Comparison of ENCODE assay signal across 12 cellular contexts in the genomic region with DNA sequence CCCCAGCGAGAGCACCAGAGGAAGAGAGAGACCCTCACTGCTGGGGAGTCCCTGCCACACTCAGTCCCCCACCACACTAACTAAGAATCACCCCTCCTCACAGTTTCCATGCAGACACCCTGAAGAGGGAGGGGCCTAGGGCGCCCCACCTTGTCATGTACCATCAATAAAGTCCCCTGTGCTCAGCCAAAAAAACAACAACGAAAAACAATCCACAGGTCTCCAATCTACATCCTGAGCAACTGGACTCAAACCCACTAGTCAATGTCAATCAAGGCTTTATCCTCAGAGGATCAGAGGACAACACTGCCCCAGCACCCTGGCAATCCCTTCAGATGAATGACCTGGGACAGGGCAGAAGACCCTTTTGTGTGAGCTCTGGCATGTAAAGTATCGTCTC.
DNase-seq lines count a peak whose midpoint lies in the region; ATAC-seq and TF ChIP-seq lines count a peak whose summit lies in the region.
"Had no signal": no experiment of that assay in that cellular context is flagged by ENCODE, and none has a peak within 500 bp of the region (broad histone marks: within the 10 kb centered on the region; RNA-seq: fewer than 3 reads in every experiment).

No MANE protein-coding gene starts in this region.

- ATAC-seq in IMR-90 (ENCODE audit: low read depth) (no peak), HG03457 (IDR thresholded peaks at IDR 0.05; ENCODE audit: unreplicated experiment) (no peak)
- ATAC-seq: CD8-positive, alpha-beta T cell; GM23338 had no signal

- no CpG with 5 or more reads among the region's 4 CpGs for WGBS in IMR-90 (ENCODE audit: extremely low coverage in 2 of 2, insufficient read length in 1 of 2), 2 experiments
- no CpG with 5 or more reads among the region's 4 CpGs for WGBS in trophoblast cell (ENCODE audit: extremely low coverage, insufficient coverage, insufficient read length)

- H3K4ac ChIP-seq in IMR-90 (ENCODE audit: low read depth, low read length) (no peak overlapping the region), trophoblast cell (ENCODE audit: low read depth, low read length) (no peak overlapping the region)

- no TSS peak for BruUV-seq in IMR-90 (replicated peaks; lab: Mats Ljungman, UMichigan)

- intact Hi-C loops in IMR-90 (cut with micrococcal nuclease), result no loop called here

- H3F3A ChIP-seq in neural progenitor cell (ENCODE audit: low read depth), result peaks cover 2% of the 10 kb centered on the region

- peaks cover 25% of the 10 kb centered on the region for H3K4me1 Mint-ChIP-seq in neural progenitor cell
- H3K4me1 Mint-ChIP-seq: CD4-positive, CD25-positive, alpha-beta regulatory T cell; GM23338 had no signal

- H3K9ac ChIP-seq in IMR-90 (ENCODE audit: low read depth, low read length), result no peak overlapping the region
- H3K9ac ChIP-seq in neural progenitor cell, result no peak overlapping the region
- no peak overlapping the region for H3K9ac ChIP-seq in trophoblast cell (ENCODE audit: low read length)

- no peaks in the 10 kb centered on the region for H3K36me3 Mint-ChIP-seq in neural progenitor cell
- H3K36me3 Mint-ChIP-seq: CD4-positive, CD25-positive, alpha-beta regulatory T cell; CD8-positive, alpha-beta T cell had no signal

- H3K9me1 ChIP-seq in IMR-90 (ENCODE audit: insufficient read depth, low read length), result peaks cover 7% of the 10 kb centered on the region

- H3K4me2 ChIP-seq in IMR-90 (ENCODE audit: low read depth, low read length) (no peak overlapping the region), neural progenitor cell (peak overlapping the region; percentile 45), trophoblast cell (ENCODE audit: low read length) (no peak overlapping the region)
- H3K4me2 ChIP-seq: GM23338 had no signal

- TF ChIP-seq POLR2A in IMR-90 (IDR thresholded peaks at IDR 0.05; ENCODE audit: low read depth, low read length), result no peak

- no peaks in the 10 kb centered on the region for H3K27me3 ChIP-seq in IMR-90 (ENCODE audit: control insufficient read depth, insufficient read depth, low read length)
- peaks cover 3% of the 10 kb centered on the region for H3K27me3 ChIP-seq in neural progenitor cell
- H3K27me3 ChIP-seq in trophoblast cell (ENCODE audit: insufficient read depth, low read length), result no peaks in the 10 kb centered on the region

- H2BK20ac ChIP-seq in IMR-90 (ENCODE audit: low read depth, low read length), result 0 out of 2 replicates have a peak overlapping the region, but pooled peaks have one; percentile 9

- H3K9me3 ChIP-seq in IMR-90 (ENCODE audit: control insufficient read depth, insufficient read depth, low read length), result no peaks in the 10 kb centered on the region
- H3K9me3 ChIP-seq in neural progenitor cell (ENCODE audit: low read depth), result no peaks in the 10 kb centered on the region
- no peaks in the 10 kb centered on the region for H3K9me3 ChIP-seq in trophoblast cell (ENCODE audit: insufficient read depth, low read depth, low read length)
- H3K9me3 ChIP-seq: Caco-2, HAP-1 had no signal

- no peak overlapping the region for H3K4me3 Mint-ChIP-seq in neural progenitor cell
- H3K4me3 Mint-ChIP-seq: CD4-positive, CD25-positive, alpha-beta regulatory T cell; CD8-positive, alpha-beta T cell; GM23338 had no signal

- H2BK5ac ChIP-seq in IMR-90 (ENCODE audit: low read depth, low read length, poor library complexity, severe bottlenecking) (no peak overlapping the region), trophoblast cell (ENCODE audit: low read depth, low read length, poor library complexity) (no peak overlapping the region)

- H4K20me1 ChIP-seq in IMR-90 (ENCODE audit: insufficient read depth, low read length), result no peaks in the 10 kb centered on the region
- H4K20me1 ChIP-seq in neural progenitor cell (ENCODE audit: low read depth), result no peaks in the 10 kb centered on the region

- H2BK120ac ChIP-seq in IMR-90 (ENCODE audit: low read depth, low read length) (no peak overlapping the region), trophoblast cell (ENCODE audit: insufficient read depth, low read length, poor library complexity) (no peak overlapping the region)

- no peak for DNase-seq in IMR-90
- DNase-seq in neural progenitor cell (ENCODE audit: low spot score), result peak; percentile 7
- no peak for DNase-seq in trophoblast cell
- DNase-seq in GM19238 (ENCODE audit: insufficient read length, low spot score), result no peak
- no peak for DNase-seq in central memory CD4-positive, alpha-beta T cell
- DNase-seq: CD4-positive, CD25-positive, alpha-beta regulatory T cell; CD8-positive, alpha-beta T cell; DND-41 had no signal

- H3K79me1 ChIP-seq in IMR-90 (ENCODE audit: low read depth in 1 of 2, low read length in 2 of 2), result no peaks in the 10 kb centered on the region
- H3K79me1 ChIP-seq in trophoblast cell (ENCODE audit: low read length), result peaks cover 5% of the 10 kb centered on the region

- H2AFZ ChIP-seq in IMR-90 (replicated peaks; ENCODE audit: low read length, poor library complexity), result no peak overlapping the region
- no peak overlapping the region for H2AFZ ChIP-seq in neural progenitor cell (replicated peaks)
- no peak overlapping the region for H2AFZ ChIP-seq in trophoblast cell (ENCODE audit: insufficient read depth, low read length, poor library complexity)
- H2AFZ ChIP-seq: GM23338 had no signal

- peak overlapping the region; percentile 42 for H2BK12ac ChIP-seq in trophoblast cell (ENCODE audit: low read length)

- H3K27ac ChIP-seq in IMR-90 (ENCODE audit: insufficient read depth, low read length) (no peak overlapping the region), neural progenitor cell (no peak overlapping the region), trophoblast cell (ENCODE audit: low read depth, low read length) (no peak overlapping the region)

- TF ChIP-seq RAD21 in IMR-90 (IDR thresholded peaks at IDR 0.05; ENCODE audit: low read length), result no peak

- H3K36me3 ChIP-seq in IMR-90 (ENCODE audit: control insufficient read depth, insufficient read depth, low read length) (no peaks in the 10 kb centered on the region), neural progenitor cell (no peaks in the 10 kb centered on the region), trophoblast cell (ENCODE audit: control insufficient read depth in 1 of 2, insufficient read depth in 2 of 2, low read length in 2 of 2) (no peaks in the 10 kb centered on the region)
- H3K36me3 ChIP-seq: HAP-1 had no signal

- no peak overlapping the region for H2AK9ac ChIP-seq in IMR-90 (replicated peaks; ENCODE audit: low read depth, low read length, poor library complexity)

- H3K23ac ChIP-seq in IMR-90 (ENCODE audit: low read depth, low read length) (no peak overlapping the region), trophoblast cell (ENCODE audit: low read length) (no peak overlapping the region)

- H4K12ac ChIP-seq in trophoblast cell (ENCODE audit: low read depth, low read length), result no peak overlapping the region

- H3K4me1 ChIP-seq in IMR-90 (ENCODE audit: control insufficient read depth, insufficient read depth, low read length) (peaks cover 6% of the 10 kb centered on the region), neural progenitor cell (peaks cover 11% of the 10 kb centered on the region), trophoblast cell (ENCODE audit: control insufficient read depth in 1 of 2, insufficient read depth in 2 of 2, low read length in 2 of 2) (peaks cover 6% of the 10 kb centered on the region in 2 experiments)
- H3K4me1 ChIP-seq: HAP-1 had no signal

- H3K14ac ChIP-seq in IMR-90 (replicated peaks; ENCODE audit: low read depth, low read length), result no peak overlapping the region
- H3K14ac ChIP-seq in trophoblast cell (ENCODE audit: low read length), result no peak overlapping the region

- dilution Hi-C loops in IMR-90 (cut with HindIII; ENCODE audit: low sequenced_read_pairs, unreplicated experiment), result no loop called here

- no peak overlapping the region for H2AK5ac ChIP-seq in IMR-90 (ENCODE audit: low read depth, low read length)
- peak overlapping the region; percentile 44 for H2AK5ac ChIP-seq in trophoblast cell (ENCODE audit: low read length)

- POLR2A ChIA-PET in IMR-90 (lab: Charles Lee; ENCODE audit: unreplicated experiment), result no interaction called here

- no peak overlapping the region for H4K91ac ChIP-seq in IMR-90 (ENCODE audit: insufficient read depth, low read depth, low read length)
- no peak overlapping the region for H4K91ac ChIP-seq in trophoblast cell (ENCODE audit: low read depth, low read length)

- no peak overlapping the region for H4K5ac ChIP-seq in IMR-90 (ENCODE audit: low read depth, low read length)

- peaks cover 10% of the 10 kb centered on the region for H3K9me3 Mint-ChIP-seq in neural progenitor cell

- H2BK15ac ChIP-seq in IMR-90 (ENCODE audit: low read depth, low read length), result no peak overlapping the region

- CTCF ChIA-PET in IMR-90 (lab: Yijun Ruan, JAX), result no interaction called here

- peaks cover 27% of the 10 kb centered on the region for H3K27me3 Mint-ChIP-seq in neural progenitor cell (ENCODE audit: insufficient read depth, low read depth)
- H3K27me3 Mint-ChIP-seq: CD4-positive, CD25-positive, alpha-beta regulatory T cell had no signal

- H3K79me2 ChIP-seq in neural progenitor cell (ENCODE audit: low read depth) (no peaks in the 10 kb centered on the region), trophoblast cell (ENCODE audit: control insufficient read depth, insufficient read depth, low read length, poor library complexity) (no peaks in the 10 kb centered on the region)

- H3K18ac ChIP-seq in IMR-90 (ENCODE audit: low read depth, low read length), result no peak overlapping the region
- no peak overlapping the region for H3K18ac ChIP-seq in trophoblast cell (ENCODE audit: low read length)

- in situ Hi-C loops in IMR-90 (cut with MboI; ENCODE audit: low sequenced_read_pairs), result no loop called here

- no peak overlapping the region for H3K27ac Mint-ChIP-seq in neural progenitor cell
- H3K27ac Mint-ChIP-seq: CD4-positive, CD25-positive, alpha-beta regulatory T cell; CD8-positive, alpha-beta T cell; GM23338 had no signal

- H4K8ac ChIP-seq in IMR-90 (ENCODE audit: low read depth in 2 of 2, low read length in 2 of 2) (no peak overlapping the region), trophoblast cell (ENCODE audit: low read depth, low read length) (no peak overlapping the region)

- TF ChIP-seq CTCF in IMR-90 (conservative IDR thresholded peaks at IDR 0.05; ENCODE audit: low read depth, low read length) (no peak), neural progenitor cell (IDR thresholded peaks at IDR 0.05) (no peak)

- H3K56ac ChIP-seq in IMR-90 (ENCODE audit: extremely low read depth, insufficient read depth, low read length), result no peak overlapping the region

- H3K4me3 ChIP-seq in IMR-90 (ENCODE audit: insufficient read depth, low read depth, low read length), result no peak overlapping the region
- H3K4me3 ChIP-seq in neural progenitor cell, result no peak overlapping the region
- H3K4me3 ChIP-seq in trophoblast cell (ENCODE audit: low read depth, low read length), result no peak overlapping the region
- H3K4me3 ChIP-seq: GM23338, HAP-1 had no signal

TF ChIP-seq in IMR-90, 13 proteins besides CTCF, POLR2A, EP300 and RAD21 (continues in another document):
- TF ChIP-seq BHLHE40 (IDR thresholded peaks at IDR 0.05; ENCODE audit: low read depth, low read length) (no peak), SMC3 (IDR thresholded peaks at IDR 0.05; ENCODE audit: low read depth, low read length) (no peak), CEBPB (IDR thresholded peaks at IDR 0.05; ENCODE audit: low read depth, low read length) (no peak), MAFK (IDR thresholded peaks at IDR 0.05; ENCODE audit: low read depth, low read length) (no peak), MXI1 (IDR thresholded peaks at IDR 0.05; ENCODE audit: borderline replicate concordance, low read depth, low read length) (no peak)
